ENCODE assay signal across 8 cellular contexts in the genomic region with DNA sequence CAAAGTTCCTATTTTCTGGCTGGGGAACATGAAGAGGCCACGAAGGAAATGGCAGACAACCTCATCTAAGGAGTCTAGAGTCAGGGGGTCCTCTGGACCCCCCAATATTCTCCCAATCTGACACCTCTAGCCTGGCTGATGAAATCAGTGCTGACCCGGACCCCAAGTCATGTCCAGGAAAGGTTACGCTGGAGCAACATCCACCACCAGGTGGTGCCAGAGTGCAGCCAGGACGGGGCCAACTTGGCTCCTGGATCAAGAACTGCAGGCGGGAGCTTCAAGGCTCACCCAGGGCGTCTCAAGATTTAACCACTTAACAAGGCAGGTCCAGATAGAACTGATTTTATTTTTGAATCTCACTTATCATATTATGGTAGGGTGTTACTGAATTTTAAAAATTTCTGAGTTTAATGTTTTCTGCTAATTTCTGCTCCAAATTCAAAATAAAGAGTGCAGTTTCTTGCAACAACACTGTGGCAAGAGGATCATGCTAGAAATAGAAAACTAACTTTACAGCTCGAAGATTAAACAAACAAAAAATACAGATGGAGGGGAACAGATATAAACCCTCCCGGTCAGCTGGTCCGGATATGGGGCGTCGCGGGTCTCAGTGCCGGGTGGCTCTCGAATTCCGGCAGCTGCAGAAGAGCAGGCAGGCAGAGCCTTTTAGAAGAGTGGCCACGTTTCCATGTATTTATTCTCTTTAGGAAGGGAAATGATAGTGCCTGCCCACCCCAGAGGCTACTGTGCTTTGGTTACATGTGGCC.
DNase-seq lines count a peak whose midpoint lies in the region; ATAC-seq and TF ChIP-seq lines count a peak whose summit lies in the region.

No MANE protein-coding gene starts in this region.

- no peaks in the 10 kb centered on the region for H3K27me3 ChIP-seq in fibroblast of lung (ENCODE audit: control insufficient read depth, insufficient read depth, low read length)

- H3K79me2 ChIP-seq in OCI-LY7 (ENCODE audit: insufficient read depth, low read depth, low read length) (no peaks in the 10 kb centered on the region), fibroblast of lung (ENCODE audit: control insufficient read depth, insufficient read depth, low read length) (no peaks in the 10 kb centered on the region)

- H4K20me1 ChIP-seq in OCI-LY7 (ENCODE audit: insufficient read depth, low read length): no peaks in the 10 kb centered on the region
- no peaks in the 10 kb centered on the region for H4K20me1 ChIP-seq in fibroblast of lung (ENCODE audit: control insufficient read depth, extremely low read depth, insufficient read depth, low read length)

- no peak overlapping the region for H3K4me3 ChIP-seq in OCI-LY7 (ENCODE audit: low read depth, low read length, poor library complexity, severe bottlenecking)
- no peak overlapping the region for H3K4me3 ChIP-seq in fibroblast of lung (replicated peaks in 1 of 4; ENCODE audit: control extremely low read depth in 1 of 4, insufficient read depth in 1 of 4, low read depth in 3 of 4, low read length in 4 of 4)

- CTCF ChIA-PET in OCI-LY7 (lab: Charles Lee; ENCODE audit: unreplicated experiment): interaction anchor here (0.5 kb wide), 1 partner anchor 986 kb away, joined by 3 read pairs; no protein-coding TSS in a partner anchor

- H3K4me2 ChIP-seq in OCI-LY7 (ENCODE audit: low read length): no peak overlapping the region
- H3K4me2 ChIP-seq in fibroblast of lung (ENCODE audit: extremely low read depth, insufficient read depth, low read length): no peak overlapping the region

- no peak overlapping the region for H3K4me3 Mint-ChIP-seq in activated T-cell treated with anti-CD3 and anti-CD28 coated beads, Interleukin-2, amount 50 U/mL, for 24 hours
- no peak overlapping the region for H3K4me3 Mint-ChIP-seq in natural killer cell

- H3K4me1 ChIP-seq in OCI-LY7 (ENCODE audit: insufficient read depth, low read length, poor library complexity, severe bottlenecking) (no peaks in the 10 kb centered on the region), fibroblast of lung (ENCODE audit: control insufficient read depth, extremely low read depth, insufficient read depth, low read length) (peaks cover 29% of the 10 kb centered on the region)

- H3K36me3 Mint-ChIP-seq in activated T-cell treated with anti-CD3 and anti-CD28 coated beads, Interleukin-2, amount 50 U/mL, for 24 hours (ENCODE audit: low read depth): peaks cover 41% of the 10 kb centered on the region
- peaks cover 7% of the 10 kb centered on the region for H3K36me3 Mint-ChIP-seq in natural killer cell

- peaks cover 11% of the 10 kb centered on the region for H3K4me1 Mint-ChIP-seq in activated T-cell treated with anti-CD3 and anti-CD28 coated beads, Interleukin-2, amount 50 U/mL, for 24 hours (ENCODE audit: low read depth)
- H3K4me1 Mint-ChIP-seq in natural killer cell: peaks cover 6% of the 10 kb centered on the region in 2 donors

- H2AFZ ChIP-seq in OCI-LY7 (ENCODE audit: low read length) (no peak overlapping the region), fibroblast of lung (ENCODE audit: low read length) (no peak overlapping the region)

- no peaks in the 10 kb centered on the region for H3K27me3 Mint-ChIP-seq in activated T-cell treated with anti-CD3 and anti-CD28 coated beads, Interleukin-2, amount 50 U/mL, for 24 hours
- peaks cover 0 to 18% of the 10 kb centered on the region in 2 donors for H3K27me3 Mint-ChIP-seq in natural killer cell (ENCODE audit: low read depth in 2 of 2)

- peak; percentile 97 for TF ChIP-seq CTCF in OCI-LY7 (conservative IDR thresholded peaks at IDR 0.05; ENCODE audit: low read length)
- peak; percentile 97 to 98 for TF ChIP-seq CTCF in fibroblast of lung (conservative IDR thresholded peaks at IDR 0.05 in 1 of 2, IDR thresholded peaks at IDR 0.05 in 1 of 2; ENCODE audit: low read depth in 1 of 2, low read length in 2 of 2)
- peak; percentile 79 for TF ChIP-seq CTCF in natural killer cell (IDR thresholded peaks at IDR 0.05)

- no peaks in the 10 kb centered on the region for H3K9me3 ChIP-seq in OCI-LY7 (ENCODE audit: low read length)
- no peaks in the 10 kb centered on the region for H3K9me3 ChIP-seq in fibroblast of lung (ENCODE audit: control insufficient read depth, insufficient read depth, low read depth, low read length)

- BruUV-seq in OCI-LY7 (replicated peaks; lab: Mats Ljungman, UMichigan): no TSS peak

- H3K27ac ChIP-seq in OCI-LY7 (ENCODE audit: low read depth, low read length, poor library complexity, severe bottlenecking) (no peak overlapping the region), fibroblast of lung (ENCODE audit: insufficient read depth, low read length) (peak overlapping the region; percentile 35)

- in situ Hi-C loops in G401 (cut with HindIII; ENCODE audit: low sequenced_read_pairs): no loop called here

- POLR2A ChIA-PET in OCI-LY7 (lab: Charles Lee): interaction anchor here (0.6 kb wide), 1 partner anchor 690 kb away, joined by 3 read pairs; no protein-coding TSS in a partner anchor

- H3K9ac ChIP-seq in fibroblast of lung (ENCODE audit: insufficient read depth, low read length): no peak overlapping the region

- no peaks in the 10 kb centered on the region for H3K9me2 ChIP-seq in OCI-LY7 (ENCODE audit: insufficient read depth, low read length)

- H3K36me3 ChIP-seq in OCI-LY7 (ENCODE audit: insufficient read depth, low read length) (no peaks in the 10 kb centered on the region), fibroblast of lung (ENCODE audit: control insufficient read depth, insufficient read depth, low read length) (peaks cover 15% of the 10 kb centered on the region)

- H3K9me3 Mint-ChIP-seq in activated T-cell treated with anti-CD3 and anti-CD28 coated beads, Interleukin-2, amount 50 U/mL, for 24 hours: no peaks in the 10 kb centered on the region
- no peaks in the 10 kb centered on the region for H3K9me3 Mint-ChIP-seq in natural killer cell

- peak overlapping the region; percentile 55 for H3K27ac Mint-ChIP-seq in activated T-cell treated with anti-CD3 and anti-CD28 coated beads, Interleukin-2, amount 50 U/mL, for 24 hours
- no peak overlapping the region for H3K27ac Mint-ChIP-seq in natural killer cell

- DNase-seq in G401 (ENCODE audit: low spot score) (peak; percentile 81), OCI-LY7 (ENCODE audit: low spot score) (peak; percentile 72), fibroblast of lung (ENCODE audit: low read depth in 2 of 2) (peak; percentile 70 to 82), natural killer cell (peak; percentile 71)
- DNase-seq in activated T-cell treated with anti-CD3 and anti-CD28 coated beads, Interleukin-2, amount 50 U/mL, for 24 hours: peak; percentile 89
- peak; percentile 43 to 68 (median 63) for DNase-seq in stimulated activated naive CD4-positive, alpha-beta T cell (lab: John Stamatoyannopoulos, UW)

- peak; percentile 72 for ATAC-seq in HG03342 (IDR thresholded peaks at IDR 0.05; ENCODE audit: unreplicated experiment)
- peak; percentile 60 to 80 (median 67) for ATAC-seq in natural killer cell
- no peak for ATAC-seq in HG03097 (IDR thresholded peaks at IDR 0.05; ENCODE audit: low FRiP score, unreplicated experiment)

- intact Hi-C loops in OCI-LY7 (cut with micrococcal nuclease; ENCODE audit: unreplicated experiment): loop anchor here (1.0 to 5.0 kb wide), 2 partner anchors 183 to 388 kb away; no protein-coding TSS in a partner anchor
- intact Hi-C loops in natural killer cell (cut with micrococcal nuclease): loop anchor here (1.0 to 5.0 kb wide), 2 partner anchors 42 to 183 kb away; no protein-coding TSS in a partner anchor
